19 cellular contexts compared by ENCODE assay signal in the genomic region with DNA sequence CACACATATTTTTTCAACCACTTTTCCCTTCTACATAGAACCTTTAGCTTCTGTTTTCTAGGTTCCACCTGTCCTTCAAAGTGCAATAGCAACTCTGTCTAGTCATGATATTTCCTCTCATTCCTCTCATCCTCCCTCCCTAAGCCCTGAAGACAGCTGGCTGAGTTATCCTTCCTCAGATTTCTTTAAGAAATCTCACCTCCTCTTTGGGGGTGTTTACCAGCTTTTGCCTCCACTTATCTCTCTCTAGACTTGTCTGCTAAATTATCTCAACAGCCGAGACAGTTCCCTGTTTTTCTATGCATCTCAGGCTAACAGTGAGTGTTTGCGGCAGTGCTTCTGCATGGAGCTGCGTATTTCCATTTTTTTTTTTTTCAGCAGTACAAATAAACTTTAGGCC. TPM values are rescaled to one million over a fixed set of nuclear protein-coding genes. Genes with fewer than 3 reads are reported as not detected.
A peak's percentile ranks its signal among the peaks of the same experiment; 100 is the strongest.
DNase-seq lines count a peak whose midpoint lies in the region; ATAC-seq and TF ChIP-seq lines count a peak whose summit lies in the region.
"Had no signal": no experiment of that assay in that cellular context is flagged by ENCODE, and none has a peak within 500 bp of the region (broad histone marks: within the 10 kb centered on the region; RNA-seq: fewer than 3 reads in every experiment).

No MANE protein-coding gene starts in this region.

- ATAC-seq in SK-N-SH treated with all-trans-retinoic acid at 6 μM for 48 hours (no peak), lower lobe of right lung (no peak), HG02759 (IDR thresholded peaks at IDR 0.05; ENCODE audit: unreplicated experiment) (no peak)

- H3K79me2 ChIP-seq in SK-N-SH (ENCODE audit: insufficient read depth) = no peaks in the 10 kb centered on the region
- no peaks in the 10 kb centered on the region for H3K79me2 ChIP-seq in DOHH2 (ENCODE audit: control insufficient read depth, low read length)
- no peaks in the 10 kb centered on the region for H3K79me2 ChIP-seq in PC-9 (ENCODE audit: low read depth)

- WGBS in SK-N-SH (ENCODE audit: low lambda C conversion rate) = 91% methylated on average over 3 of the region's 3 CpGs

- TF ChIP-seq CTCF in SK-N-SH (IDR thresholded peaks at IDR 0.05) (no peak), DOHH2 (IDR thresholded peaks at IDR 0.05; ENCODE audit: low read depth, low read length, poor library complexity, severe bottlenecking) (no peak), PC-9 (conservative IDR thresholded peaks at IDR 0.05) (no peak), lower lobe of right lung (IDR thresholded peaks at IDR 0.05) (no peak)

- DNase-seq in SK-N-SH = no peak
- DNase-seq in PC-9 = no peak
- no peak for DNase-seq in lower lobe of right lung
- no peak for DNase-seq in retina
- no peak for DNase-seq in NCI-H2081 treated with DMSO at 0.1 percent for 48 hours (lab: John Stamatoyannopoulos, UW)
- DNase-seq: activated CD4-positive, alpha-beta T cell treated with anti-CD3 and anti-CD28 coated beads for 48 hours; activated T-cell treated with anti-CD3 and anti-CD28 coated beads, Interleukin-2, amount 50 U/mL, for 48 hours; amygdala; COR-L47; glutamatergic neuron; NCI-H1048; sigmoid colon; tibial artery had no signal

- no TSS peak for BruUV-seq in PC-9 (replicated peaks; lab: Mats Ljungman, UMichigan)

- H3K9me2 ChIP-seq in SK-N-SH = no peaks in the 10 kb centered on the region
- H3K9me2 ChIP-seq in DOHH2 (replicated peaks; ENCODE audit: control insufficient read depth, low read length) = no peaks in the 10 kb centered on the region
- H3K9me2 ChIP-seq in PC-9 (ENCODE audit: insufficient read depth) = no peaks in the 10 kb centered on the region

- no peak for TF ChIP-seq EP300 in SK-N-SH (IDR thresholded peaks at IDR 0.05; ENCODE audit: borderline replicate concordance in 1 of 2, low read depth in 1 of 2, low read length in 1 of 2)

- CTCF ChIA-PET in SK-N-SH (lab: Yijun Ruan, JAX) = interaction anchor here (3.9 kb wide), 1 partner anchor 12 kb away, joined by 23 read pairs; no protein-coding TSS in a partner anchor
- CTCF ChIA-PET in PC-9 (lab: Charles Lee) = interaction anchor here (0.6 kb wide), 1 partner anchor 1940 kb away, joined by 4 read pairs; no protein-coding TSS in a partner anchor

- POLR2A ChIA-PET in SK-N-SH (lab: Yijun Ruan, JAX) = no interaction called here
- POLR2A ChIA-PET in PC-9 (lab: Charles Lee; ENCODE audit: unreplicated experiment) = no interaction called here

- peaks cover 28% of the 10 kb centered on the region for H3F3A ChIP-seq in SK-N-SH (replicated peaks; ENCODE audit: insufficient read depth)
- H3F3A ChIP-seq in DOHH2 (ENCODE audit: control insufficient read depth, insufficient read depth) = peaks cover 12% of the 10 kb centered on the region
- no peaks in the 10 kb centered on the region for H3F3A ChIP-seq in PC-9 (ENCODE audit: insufficient read depth, low read depth)

- intact Hi-C loops in PC-9 (cut with micrococcal nuclease; ENCODE audit: unreplicated experiment) (loop anchor here (5.0 kb wide), 2 partner anchors 1269 to 1534 kb away; no protein-coding TSS in a partner anchor), lower lobe of right lung (cut with DNase I) (no loop called here)

- peaks cover 8 to 17% of the 10 kb centered on the region in 2 experiments; a peak in 3 of 4 replicates for H3K4me1 ChIP-seq in SK-N-SH (ENCODE audit: control insufficient read depth in 1 of 2, insufficient read depth in 2 of 2, low read depth in 1 of 2, low read length in 1 of 2)
- H3K4me1 ChIP-seq in DOHH2 (ENCODE audit: control insufficient read depth, low read length) = peaks cover 61% of the 10 kb centered on the region
- H3K4me1 ChIP-seq in PC-9 (replicated peaks; ENCODE audit: insufficient read depth) = peaks cover 20% of the 10 kb centered on the region
- H3K4me1 ChIP-seq in lower lobe of right lung = peaks cover 41% of the 10 kb centered on the region

- no peak for TF ChIP-seq RAD21 in SK-N-SH (IDR thresholded peaks at IDR 0.05; ENCODE audit: low read length)

- no peak overlapping the region for H3K9ac ChIP-seq in SK-N-SH

- no peak overlapping the region for H3K27ac ChIP-seq in SK-N-SH (ENCODE audit: low read depth in 2 of 2, low read length in 1 of 2)
- no peak overlapping the region for H3K27ac ChIP-seq in DOHH2 (ENCODE audit: low read depth, low read length)
- no peak overlapping the region for H3K27ac ChIP-seq in PC-9
- peak overlapping the region; percentile 10 for H3K27ac ChIP-seq in lower lobe of right lung
- H3K27ac ChIP-seq: 22Rv1, epithelial cell of prostate, sigmoid colon, tibial artery had no signal

- H2AFZ ChIP-seq in SK-N-SH (ENCODE audit: low read depth) = no peak overlapping the region
- H2AFZ ChIP-seq in PC-9 = no peak overlapping the region

- H3K36me3 ChIP-seq in SK-N-SH (replicated peaks in 1 of 2; ENCODE audit: control insufficient read depth in 1 of 2, insufficient read depth in 2 of 2, low read length in 1 of 2) (no peaks in the 10 kb centered on the region), DOHH2 (ENCODE audit: control insufficient read depth, low read length) (peaks cover 12% of the 10 kb centered on the region), PC-9 (ENCODE audit: low read depth) (no peaks in the 10 kb centered on the region), lower lobe of right lung (no peaks in the 10 kb centered on the region)
- H3K36me3 ChIP-seq: sigmoid colon, tibial artery had no signal

- H3K4me3 ChIP-seq in SK-N-SH (ENCODE audit: low read depth in 2 of 2, low read length in 1 of 2) (no peak overlapping the region), DOHH2 (ENCODE audit: low read length) (no peak overlapping the region), PC-9 (0 out of 2 replicates have a peak overlapping the region, but pooled peaks have one; percentile 21), lower lobe of right lung (no peak overlapping the region)
- H3K4me3 ChIP-seq: sigmoid colon, tibial artery had no signal

- H3K27me3 ChIP-seq in SK-N-SH (ENCODE audit: insufficient read depth) (no peaks in the 10 kb centered on the region), DOHH2 (ENCODE audit: control insufficient read depth, low read length) (no peaks in the 10 kb centered on the region), PC-9 (ENCODE audit: insufficient read depth, low read depth) (no peaks in the 10 kb centered on the region), lower lobe of right lung (ENCODE audit: low read depth) (no peaks in the 10 kb centered on the region)
- H3K27me3 ChIP-seq: sigmoid colon had no signal

- H3K4me2 ChIP-seq in SK-N-SH (peak overlapping the region; percentile 40; the same call in 1 of the 2 replicates), DOHH2 (ENCODE audit: low read length) (peak overlapping the region; percentile 42; the same call in 1 of the 2 replicates), PC-9 (peak overlapping the region; percentile 47; the same call in 1 of the 2 replicates)

- no peaks in the 10 kb centered on the region for H4K20me1 ChIP-seq in SK-N-SH (ENCODE audit: insufficient read depth)
- H4K20me1 ChIP-seq in DOHH2 (ENCODE audit: control insufficient read depth, insufficient read depth, low read depth, low read length) = no peaks in the 10 kb centered on the region
- no peaks in the 10 kb centered on the region for H4K20me1 ChIP-seq in PC-9 (ENCODE audit: insufficient read depth)

- no peaks in the 10 kb centered on the region for H3K9me3 ChIP-seq in SK-N-SH
- H3K9me3 ChIP-seq in DOHH2 (ENCODE audit: control insufficient read depth, insufficient read depth, low read length) = peaks cover 16% of the 10 kb centered on the region
- 0 out of 2 replicates have a peak, but pooled peaks cover 4% of the 10 kb centered on the region for H3K9me3 ChIP-seq in PC-9 (ENCODE audit: insufficient read depth, low read depth)
- H3K9me3 ChIP-seq in lower lobe of right lung = no peaks in the 10 kb centered on the region
- H3K9me3 ChIP-seq: sigmoid colon, tibial artery had no signal

TF ChIP-seq in SK-N-SH, 30 proteins besides CTCF, POLR2A, EP300 and RAD21 (continues in another document):
- TF ChIP-seq TCF12 (IDR thresholded peaks at IDR 0.05) (no peak), GATA2 (CRISPR knock-in tag; IDR thresholded peaks at IDR 0.05) (no peak)
- TF ChIP-seq, protein P1, sequence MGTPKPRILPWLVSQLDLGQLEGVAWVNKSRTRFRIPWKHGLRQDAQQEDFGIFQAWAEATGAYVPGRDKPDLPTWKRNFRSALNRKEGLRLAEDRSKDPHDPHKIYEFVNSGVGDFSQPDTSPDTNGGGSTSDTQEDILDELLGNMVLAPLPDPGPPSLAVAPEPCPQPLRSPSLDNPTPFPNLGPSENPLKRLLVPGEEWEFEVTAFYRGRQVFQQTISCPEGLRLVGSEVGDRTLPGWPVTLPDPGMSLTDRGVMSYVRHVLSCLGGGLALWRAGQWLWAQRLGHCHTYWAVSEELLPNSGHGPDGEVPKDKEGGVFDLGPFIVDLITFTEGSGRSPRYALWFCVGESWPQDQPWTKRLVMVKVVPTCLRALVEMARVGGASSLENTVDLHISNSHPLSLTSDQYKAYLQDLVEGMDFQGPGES (IDR thresholded peaks at IDR 0.05; ENCODE audit: low read depth, low read length) = no peak

TF ChIP-seq in SK-N-SH treated with all-trans-retinoic acid at 6 μM for 48 hours, 23 proteins besides CTCF, POLR2A, EP300 and RAD21 (continues in another document):
- TF ChIP-seq ZNF565 (CRISPR knock-in tag; conservative IDR thresholded peaks at IDR 0.05; ENCODE audit: low read depth) = no peak
- no peak for TF ChIP-seq CSDC2 (CRISPR knock-in tag; IDR thresholded peaks at IDR 0.05)
- no peak for TF ChIP-seq ZNF8 (CRISPR knock-in tag; IDR thresholded peaks at IDR 0.05)
- TF ChIP-seq BACH2 (CRISPR knock-in tag; IDR thresholded peaks at IDR 0.05; ENCODE audit: borderline replicate concordance) = no peak

RNA-seq across cellular contexts. Expression of a gene that starts 20.8 kb away (rescaled TPM):
- 0.03 and 0.08 TPM in 2 replicates for polyA plus RNA-seq in SK-N-SH (2012; rRNA removed)
- 0.05 and 0.08 TPM in 2 replicates for polyA plus RNA-seq in SK-N-SH (2012; cell fraction: cytosol; rRNA removed)
- polyA plus RNA-seq in SK-N-SH (2012; cell fraction: nucleus; rRNA removed) = 0.06 and 0.11 TPM in 2 replicates
- total RNA-seq in PC-9 (2021) (0.28 and 0.33 TPM in 2 replicates), lower lobe of right lung (2.5 TPM)
- total RNA-seq: G401 had no signal

RNA-seq across cellular contexts. Expression of a gene that starts 21.0 kb away (rescaled TPM):
- polyA plus RNA-seq in SK-N-SH (2012; rRNA removed) = 36.2 and 61.1 TPM in 2 replicates
- 40.3 and 50.0 TPM in 2 replicates for polyA plus RNA-seq in SK-N-SH (2012; cell fraction: cytosol; rRNA removed)
- 14.7 and 32.1 TPM in 2 replicates for polyA plus RNA-seq in SK-N-SH (2012; cell fraction: nucleus; rRNA removed)
- total RNA-seq in PC-9 (2021) = 35.9 and 65.8 TPM in 2 replicates
- 46.4 TPM for total RNA-seq in lower lobe of right lung
